ENCODE assay signal across 25 cellular contexts in the genomic region with DNA sequence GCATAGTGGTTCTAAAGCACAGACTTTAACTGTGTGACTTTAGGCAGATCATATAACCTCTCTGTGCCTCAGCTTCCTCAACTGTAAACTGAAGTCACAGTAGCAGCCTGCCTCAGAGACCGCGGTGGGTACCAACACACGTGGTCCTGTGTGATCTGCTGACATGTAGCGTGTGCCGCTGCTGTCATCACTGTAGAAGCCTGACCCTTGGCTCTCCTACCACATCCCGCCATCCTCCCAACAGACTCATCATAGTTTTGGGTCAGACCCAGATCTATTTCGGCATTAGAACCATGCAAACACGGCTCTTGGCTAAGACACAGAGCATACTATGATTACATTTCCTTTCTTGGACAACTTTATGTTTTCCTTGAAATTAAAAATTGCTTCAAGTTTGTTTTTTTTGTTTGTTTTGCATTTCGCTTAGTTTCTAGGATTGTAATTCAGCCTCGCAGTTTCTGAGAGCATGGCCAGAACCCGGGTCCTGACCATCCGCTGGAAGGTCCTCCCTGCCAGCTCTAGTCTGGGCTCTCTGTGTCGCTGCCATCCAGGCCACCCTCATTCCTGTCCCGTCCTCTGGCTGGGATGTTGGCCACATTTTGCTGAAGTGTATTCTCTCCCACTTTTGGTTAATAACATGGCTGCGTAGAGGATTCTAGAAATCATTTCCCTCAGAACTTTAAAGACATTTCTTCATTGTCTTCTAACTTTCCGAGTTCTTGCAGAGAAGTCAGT. TPM values are rescaled to one million over a fixed set of nuclear protein-coding genes. Genes with fewer than 3 reads are reported as not detected.
DNase-seq lines count a peak whose midpoint lies in the region; ATAC-seq, FAIRE-seq and TF ChIP-seq lines count a peak whose summit lies in the region.
"Had no signal": no experiment of that assay in that cellular context is flagged by ENCODE, and none has a peak within 500 bp of the region (broad histone marks: within the 10 kb centered on the region; RNA-seq: fewer than 3 reads in every experiment).

No MANE protein-coding gene starts in this region.

- TF ChIP-seq CTCF in HepG2 (CRISPR knock-in tag; IDR thresholded peaks at IDR 0.05) (no peak), thoracic aorta (IDR thresholded peaks at IDR 0.05) (no peak)

- no TSS peak for BruUV-seq in HepG2 (replicated peaks; lab: Mats Ljungman, UMichigan)

- no peak for DNase-seq in T-helper 17 cell
- peak; percentile 87 for DNase-seq in fibroblast of gingiva (ENCODE audit: low read depth)
- DNase-seq in HepG2 (ENCODE audit: low spot score): no peak
- DNase-seq in thoracic aorta (ENCODE audit: low spot score): no peak
- DNase-seq in stimulated activated naive CD4-positive, alpha-beta T cell (lab: John Stamatoyannopoulos, UW): no peak
- no peak for DNase-seq in immature natural killer cell
- DNase-seq in COLO829 (ENCODE audit: low spot score): no peak
- DNase-seq: activated CD4-positive, alpha-beta T cell treated with anti-CD3 and anti-CD28 coated beads for 36 hours; activated naive CD4-positive, alpha-beta T cell; activated T-cell treated with anti-CD3 and anti-CD28 coated beads, Interleukin-2, amount 50 U/mL, for 48 hours; CD4-positive, alpha-beta memory T cell; DMS153; heart left ventricle; mesendoderm; NCI-H1436; NCI-H510A treated with DMSO at 0.1 percent for 48 hours; spleen; stimulated activated CD4-positive, alpha-beta T cell treated with anti-CD3 and anti-CD28 coated beads, Interleukin-4, amount 100 ng/mL, for 1 hour; stimulated activated naive B cell treated with anti-CD40 and anti-IgM and Interleukin-4, amounts not matched to agents 10 μg/mL and 1 μg/mL and 100 μg/mL, for 72 hours; T-helper 1 cell had no signal

- H3K4me3 Mint-ChIP-seq in T-helper 17 cell (no peak overlapping the region), immature natural killer cell (no peak overlapping the region)
- H3K4me3 Mint-ChIP-seq: activated CD4-positive, alpha-beta T cell treated with anti-CD3 and anti-CD28 coated beads for 36 hours; CD4-positive, alpha-beta memory T cell; dendritic cell treated with granulocyte-macrophage colony-stimulating factor and Interleukin-4, amounts not matched to agents 40 ng/mL and 50 ng/mL, for 4 days; stimulated activated naive B cell treated with anti-CD40 and anti-IgM and Interleukin-4, amounts not matched to agents 10 μg/mL and 1 μg/mL and 100 μg/mL, for 72 hours had no signal

- POLR2A ChIA-PET in HepG2 (lab: Yijun Ruan, JAX): no interaction called here

- no peaks in the 10 kb centered on the region for H4K20me1 ChIP-seq in HepG2 (ENCODE audit: insufficient read depth, low read length)

- WGBS in HepG2 (ENCODE audit: low lambda C conversion rate): 97% methylated on average over 14 of the region's 16 CpGs

- peaks cover 40% of the 10 kb centered on the region for H3K4me1 ChIP-seq in HepG2 (ENCODE audit: insufficient read depth, low read length)
- H3K4me1 ChIP-seq in thoracic aorta (ENCODE audit: control insufficient read depth in 1 of 2, low read depth in 2 of 2): peaks cover 11 to 14% of the 10 kb centered on the region in 2 donors
- H3K4me1 ChIP-seq: spleen had no signal

- no peak overlapping the region for H3K4me2 ChIP-seq in HepG2 (ENCODE audit: low read depth, low read length)

- no peaks in the 10 kb centered on the region for H3K9me3 Mint-ChIP-seq in immature natural killer cell
- H3K9me3 Mint-ChIP-seq: CD4-positive, alpha-beta memory T cell; dendritic cell treated with granulocyte-macrophage colony-stimulating factor and Interleukin-4, amounts not matched to agents 40 ng/mL and 50 ng/mL, for 4 days; stimulated activated naive B cell treated with anti-CD40 and anti-IgM and Interleukin-4, amounts not matched to agents 10 μg/mL and 1 μg/mL and 100 μg/mL, for 72 hours had no signal

- TF ChIP-seq POLR2A in HepG2 (IDR thresholded peaks at IDR 0.05; ENCODE audit: insufficient read depth in 1 of 2, low read depth in 2 of 2, low read length in 2 of 2): no peak

- H3K36me3 ChIP-seq in HepG2 (replicated peaks in 1 of 2; ENCODE audit: control insufficient read depth in 1 of 2, insufficient read depth in 2 of 2, low read length in 2 of 2) (0 out of 5 replicates have a peak, but pooled peaks cover 0 to 3% of the 10 kb centered on the region in 2 experiments), thoracic aorta (no peaks in the 10 kb centered on the region)

- no peak for FAIRE-seq in HepG2 (lab: Jason Lieb, UNC)
- FAIRE-seq: bronchial epithelial cell, K562, TTC549 had no signal

- H3K27ac Mint-ChIP-seq in T-helper 17 cell (peak overlapping the region; percentile 83), immature natural killer cell (no peak overlapping the region)
- H3K27ac Mint-ChIP-seq: activated CD4-positive, alpha-beta T cell treated with anti-CD3 and anti-CD28 coated beads for 36 hours; dendritic cell treated with granulocyte-macrophage colony-stimulating factor and Interleukin-4, amounts not matched to agents 40 ng/mL and 50 ng/mL, for 4 days; stimulated activated naive B cell treated with anti-CD40 and anti-IgM and Interleukin-4, amounts not matched to agents 10 μg/mL and 1 μg/mL and 100 μg/mL, for 72 hours had no signal

- peaks cover 9% of the 10 kb centered on the region for H3K36me3 Mint-ChIP-seq in T-helper 17 cell (ENCODE audit: low read depth)
- peaks cover 20 to 28% (median 24%) of the 10 kb centered on the region in 3 donors for H3K36me3 Mint-ChIP-seq in immature natural killer cell

- TF ChIP-seq RAD21 in HepG2 (CRISPR knock-in tag; IDR thresholded peaks at IDR 0.05): no peak

- H3K4me3 ChIP-seq in HepG2 (replicated peaks in 1 of 3; ENCODE audit: insufficient read depth in 1 of 3, low read depth in 2 of 3, low read length in 3 of 3) (no peak overlapping the region), thoracic aorta (peak overlapping the region; percentile 54)
- H3K4me3 ChIP-seq: K562, spleen had no signal

- no peak overlapping the region for H3K27ac ChIP-seq in HepG2 (ENCODE audit: extremely low read length, insufficient read depth, low read length)
- H3K27ac ChIP-seq in thoracic aorta: no peak overlapping the region
- H3K27ac ChIP-seq: heart left ventricle, spleen had no signal

- H3K9me3 ChIP-seq in T-helper 17 cell (ENCODE audit: control insufficient read depth, low read length, poor library complexity, severe bottlenecking) (no peaks in the 10 kb centered on the region), HepG2 (ENCODE audit: low read length) (peaks cover 6% of the 10 kb centered on the region; the same call in 1 of the 2 replicates), thoracic aorta (no peaks in the 10 kb centered on the region)

- H3K27me3 ChIP-seq in HepG2 (ENCODE audit: control insufficient read depth in 1 of 2, insufficient read depth in 2 of 2, low read length in 2 of 2): no peaks in the 10 kb centered on the region; a peak in 1 of 5 replicates
- no peaks in the 10 kb centered on the region for H3K27me3 ChIP-seq in thoracic aorta (replicated peaks; ENCODE audit: insufficient read depth)
- H3K27me3 ChIP-seq: heart left ventricle, spleen had no signal

- H3K4me1 Mint-ChIP-seq in T-helper 17 cell (peaks cover 9% of the 10 kb centered on the region), immature natural killer cell (peaks cover 2 to 5% of the 10 kb centered on the region in 2 donors)
- H3K4me1 Mint-ChIP-seq: stimulated activated naive B cell treated with anti-CD40 and anti-IgM and Interleukin-4, amounts not matched to agents 10 μg/mL and 1 μg/mL and 100 μg/mL, for 72 hours had no signal

- no peak for ATAC-seq in T-helper 17 cell
- ATAC-seq in HepG2: no peak
- no peak for ATAC-seq in thoracic aorta (ENCODE audit: insufficient number of reproducible peaks, low FRiP score, low read depth)
- no peak for ATAC-seq in GM18873 (IDR thresholded peaks at IDR 0.05; ENCODE audit: low FRiP score, unreplicated experiment)
- ATAC-seq: activated CD4-positive, alpha-beta T cell treated with anti-CD3 and anti-CD28 coated beads for 36 hours; K562; stimulated activated naive B cell treated with anti-CD40 and anti-IgM and Interleukin-4, amounts not matched to agents 10 μg/mL and 1 μg/mL and 100 μg/mL, for 72 hours had no signal

- TF ChIP-seq EP300 in HepG2 (IDR thresholded peaks at IDR 0.05; ENCODE audit: low read depth in 2 of 2, low read length in 2 of 2) (no peak), HepG2 (CRISPR knock-in tag; IDR thresholded peaks at IDR 0.05; ENCODE audit: borderline replicate concordance) (no peak)

- H3K9ac ChIP-seq in HepG2 (ENCODE audit: insufficient read depth, low read depth, low read length): no peak overlapping the region

- intact Hi-C loops in HepG2 (cut with micrococcal nuclease; ENCODE audit: unreplicated experiment): no loop called here

- in situ Hi-C loops in HepG2 (cut with HindIII; ENCODE audit: extremely low pct_ligation_motif_present, low pct_unique_long_range_greater_than_20kb): loop anchor here (25.0 kb wide), 1 partner anchor 873 kb away; no protein-coding TSS in a partner anchor

- H3K79me2 ChIP-seq in HepG2 (ENCODE audit: insufficient read depth, low read length): no peaks in the 10 kb centered on the region

- H3K27me3 Mint-ChIP-seq in T-helper 17 cell (no peaks in the 10 kb centered on the region), immature natural killer cell (ENCODE audit: low read depth in 3 of 3) (no peaks in the 10 kb centered on the region)
- H3K27me3 Mint-ChIP-seq: activated CD4-positive, alpha-beta T cell treated with anti-CD3 and anti-CD28 coated beads for 36 hours; CD4-positive, alpha-beta memory T cell; stimulated activated naive B cell treated with anti-CD40 and anti-IgM and Interleukin-4, amounts not matched to agents 10 μg/mL and 1 μg/mL and 100 μg/mL, for 72 hours had no signal

- CTCF ChIA-PET in HepG2 (lab: Yijun Ruan, JAX; ENCODE audit: low intra/inter-chr PET ratio, low total read pairs): no interaction called here

- H2AFZ ChIP-seq in HepG2 (ENCODE audit: low read length): no peak overlapping the region

RNA-seq across cellular contexts. Expression of a gene that starts 53.0 kb away (rescaled TPM):
- total RNA-seq in T-helper 17 cell (1 to 10 TPM; 5.7 to 6.2 TPM), HepG2 (2016; rRNA removed; fragmentation: Illumina TruSeq; extraction: Trizol) (1.6 and 1.9 TPM in 2 replicates), thoracic aorta (under 1 TPM; 0.27 to 0.92 TPM)
- total RNA-seq in HepG2 (2016; cell fraction: cytosol; rRNA removed; fragmentation: Illumina TruSeq; extraction: Trizol; ENCODE audit: low read depth): 0.88 and 1.9 TPM in 2 replicates
- 1.3 and 1.8 TPM in 2 replicates for total RNA-seq in HepG2 (2016; cell fraction: insoluble cytoplasmic fraction; rRNA removed; fragmentation: Illumina TruSeq; extraction: Trizol)
- 2.3 and 2.4 TPM in 2 replicates for total RNA-seq in HepG2 (2016; cell fraction: membrane; rRNA removed; fragmentation: Illumina TruSeq; extraction: Trizol)
- total RNA-seq in HepG2 (2016; cell fraction: nucleus; rRNA removed; fragmentation: Illumina TruSeq; extraction: Trizol): 0.56 and 0.93 TPM in 2 replicates
- polyA plus RNA-seq in HepG2 (2011; rRNA removed) (1.7 and 2.3 TPM in 2 replicates), immature natural killer cell (10 to 100 TPM; 10.4 to 13.0 (median 11.8) TPM)
- 1.2 and 1.3 TPM in 2 replicates for polyA plus RNA-seq in HepG2 (2011; cell fraction: cytosol; rRNA removed)
- polyA plus RNA-seq in HepG2 (2011; cell fraction: nucleus; rRNA removed): 0.69 and 0.97 TPM in 2 replicates
- 2.7 and 6.4 TPM in 2 replicates for polyA plus RNA-seq in HepG2 (2012)
- polyA plus RNA-seq in HepG2 (2016; cell fraction: cytosol; fragmentation: Illumina TruSeq; extraction: Trizol; ENCODE audit: low read depth): 1.9 and 2.4 TPM in 2 replicates
- 1.7 and 2.2 TPM in 2 replicates for polyA plus RNA-seq in HepG2 (2016; cell fraction: insoluble cytoplasmic fraction; fragmentation: Illumina TruSeq; extraction: Trizol; ENCODE audit: low read depth)
- polyA plus RNA-seq in HepG2 (2016; cell fraction: membrane; fragmentation: Illumina TruSeq; extraction: Trizol; ENCODE audit: low read depth): 2.2 and 3.9 TPM in 2 replicates
- polyA plus RNA-seq in HepG2 (2016; cell fraction: nucleus; fragmentation: Illumina TruSeq; extraction: Trizol; ENCODE audit: insufficient read depth, low read depth): 0.39 and 0.98 TPM in 2 replicates
- polyA minus RNA-seq in HepG2 (2011; rRNA and poly(A)+ RNA removed; ENCODE audit: low replicate concordance): 0.33 and 0.34 TPM in 2 replicates
- polyA minus RNA-seq in HepG2 (2011; cell fraction: cytosol; rRNA and poly(A)+ RNA removed): 0.18 and 0.40 TPM in 2 replicates
- polyA minus RNA-seq in HepG2 (2011; cell fraction: nucleus; rRNA and poly(A)+ RNA removed): 1.8 and 2.5 TPM in 2 replicates
